8 cellular contexts compared by ENCODE assay signal in the genomic region with DNA sequence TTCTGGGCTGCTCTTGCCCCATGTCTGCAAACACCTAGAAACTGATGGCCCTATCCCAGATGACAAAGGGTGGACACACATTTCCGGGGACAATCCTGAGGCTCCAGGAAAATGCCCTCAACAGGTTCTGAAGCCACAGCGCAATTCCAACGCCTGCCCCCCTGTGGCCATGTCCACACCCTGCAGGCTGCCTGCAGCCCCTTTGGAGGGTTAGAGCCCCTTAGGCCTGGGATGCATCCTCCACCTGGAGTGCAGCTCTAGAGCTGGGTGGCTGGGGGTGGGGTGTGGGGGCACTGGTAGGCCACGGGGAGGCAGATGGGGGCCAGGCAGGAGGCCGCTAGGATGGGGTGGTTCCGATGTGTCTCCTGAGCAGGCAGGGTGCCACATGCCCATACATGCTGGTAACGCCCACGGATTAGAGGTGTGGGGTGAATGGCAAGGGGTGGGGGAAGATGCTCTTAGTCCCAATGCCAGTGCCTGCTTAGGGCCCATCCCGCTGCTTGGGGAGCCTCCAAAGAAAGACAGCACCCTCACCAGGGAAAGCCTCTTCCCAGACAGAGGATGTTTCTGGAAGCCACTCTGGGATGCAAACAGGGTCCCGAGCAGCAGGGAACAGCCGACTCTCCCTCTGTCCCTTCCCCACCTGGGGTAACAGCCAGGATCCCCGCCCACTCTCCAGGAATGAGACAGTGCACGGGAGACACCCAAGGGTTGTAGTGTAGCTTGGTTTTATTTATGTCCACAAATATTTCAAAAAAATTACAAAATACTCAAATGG. TPM values are rescaled to one million over a fixed set of nuclear protein-coding genes. Genes with fewer than 3 reads are reported as not detected.
DNase-seq lines count a peak whose midpoint lies in the region; ATAC-seq and TF ChIP-seq lines count a peak whose summit lies in the region.

No MANE protein-coding gene starts in this region.

- no peak overlapping the region for H3K4me3 Mint-ChIP-seq in activated CD4-positive, alpha-beta T cell treated with anti-CD3 and anti-CD28 coated beads for 36 hours

- H3K4me1 Mint-ChIP-seq in activated CD4-positive, alpha-beta T cell treated with anti-CD3 and anti-CD28 coated beads for 36 hours = peaks cover 3% of the 10 kb centered on the region

- H3K4me3 ChIP-seq in fibroblast of villous mesenchyme (ENCODE audit: low read depth, low read length) = no peak overlapping the region

- intact Hi-C loops in activated CD4-positive, alpha-beta T cell treated with anti-CD3 and anti-CD28 coated beads for 36 hours (cut with DNase I, micrococcal nuclease) = no loop called here

- DNase-seq in activated CD4-positive, alpha-beta T cell treated with anti-CD3 and anti-CD28 coated beads for 36 hours = peak; percentile 46
- no peak for DNase-seq in activated CD4-positive, alpha-beta T cell treated with anti-CD3 and anti-CD28 coated beads for 1 hour
- DNase-seq in RPMI8226 (peak; percentile 36), fibroblast of villous mesenchyme (ENCODE audit: low read depth) (no peak)
- DNase-seq in stimulated activated CD4-positive, alpha-beta T cell treated with anti-CD3 and anti-CD28 coated beads, Interleukin-4, amount 100 ng/mL, for 24 hours = peak; percentile 27

- peak; percentile 66 for TF ChIP-seq CTCF in fibroblast of villous mesenchyme (IDR thresholded peaks at IDR 0.05; ENCODE audit: insufficient read depth, low read depth, low read length)

- CTCF ChIA-PET in activated CD4-positive, alpha-beta T cell treated with anti-CD3 and anti-CD28 coated beads for 36 hours (lab: Charles Lee) = interaction anchor here (0.6 to 3.2 kb wide), 13 partner anchors 19 to 508 kb away, joined by 3 to 36 read pairs (median 5); no protein-coding TSS in a partner anchor

- ATAC-seq in activated CD4-positive, alpha-beta T cell treated with anti-CD3 and anti-CD28 coated beads for 36 hours = peak; percentile 36
- ATAC-seq in GM18520 (IDR thresholded peaks at IDR 0.05; ENCODE audit: unreplicated experiment) = no peak
- no peak for ATAC-seq in GM19395 (IDR thresholded peaks at IDR 0.05; ENCODE audit: unreplicated experiment)
- no peak for ATAC-seq in GM21515 (IDR thresholded peaks at IDR 0.05; ENCODE audit: unreplicated experiment)

- H3K36me3 Mint-ChIP-seq in activated CD4-positive, alpha-beta T cell treated with anti-CD3 and anti-CD28 coated beads for 36 hours (ENCODE audit: low read depth) = peaks cover 15% of the 10 kb centered on the region

- H3K9me3 Mint-ChIP-seq in activated CD4-positive, alpha-beta T cell treated with anti-CD3 and anti-CD28 coated beads for 36 hours (ENCODE audit: low read depth) = no peaks in the 10 kb centered on the region

- POLR2A ChIA-PET in activated CD4-positive, alpha-beta T cell treated with anti-CD3 and anti-CD28 coated beads for 36 hours (lab: Charles Lee) = no interaction called here

- peaks cover 2% of the 10 kb centered on the region for H3K27me3 Mint-ChIP-seq in activated CD4-positive, alpha-beta T cell treated with anti-CD3 and anti-CD28 coated beads for 36 hours

- no peak overlapping the region for H3K27ac Mint-ChIP-seq in activated CD4-positive, alpha-beta T cell treated with anti-CD3 and anti-CD28 coated beads for 36 hours

RNA-seq across cellular contexts. Expression of gene SLC45A1, which starts 34.0 kb away (rescaled TPM):
- under 1 TPM; 0.48 to 0.49 TPM for total RNA-seq in activated CD4-positive, alpha-beta T cell treated with anti-CD3 and anti-CD28 coated beads for 36 hours
- 0.86 and 1.9 TPM in 2 replicates for total RNA-seq in fibroblast of villous mesenchyme

Comparison
In these comparisons a context has a peak if more than half of its experiments do, and no peak if none do; other contexts are left out.
1. DNase-seq: peak in activated CD4-positive, alpha-beta T cell treated with anti-CD3 and anti-CD28 coated beads for 36 hours (single experiment), RPMI8226 (single experiment) and stimulated activated CD4-positive, alpha-beta T cell treated with anti-CD3 and anti-CD28 coated beads, Interleukin-4, amount 100 ng/mL, for 24 hours (single experiment); none in activated CD4-positive, alpha-beta T cell treated with anti-CD3 and anti-CD28 coated beads for 1 hour (single experiment) and fibroblast of villous mesenchyme (single experiment).